Comparison of ENCODE assay signal across 24 cellular contexts in the genomic region with DNA sequence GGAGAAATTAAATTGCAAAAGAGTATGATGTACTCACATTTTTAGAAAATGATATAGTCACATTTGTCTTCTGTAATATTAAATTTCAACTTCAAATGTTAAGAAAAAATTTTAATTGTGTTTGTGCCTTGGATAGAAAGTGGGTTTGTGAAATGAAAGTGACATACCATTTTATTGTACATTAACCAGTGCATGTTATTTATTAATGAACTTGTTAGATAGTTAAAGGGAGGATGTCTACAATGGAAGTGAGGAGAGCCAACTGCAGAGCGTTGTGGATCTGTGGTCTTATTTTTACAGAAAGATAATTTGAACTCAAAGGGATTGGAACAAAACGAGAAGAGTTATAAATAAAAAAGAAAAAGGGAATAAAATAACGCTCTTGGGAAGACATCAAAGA.
A peak's percentile ranks its signal among the peaks of the same experiment; 100 is the strongest.
DNase-seq lines count a peak whose midpoint lies in the region; ATAC-seq and FAIRE-seq lines count a peak whose summit lies in the region.
"Had no signal": no experiment of that assay in that cellular context is flagged by ENCODE, and none has a peak within 500 bp of the region (broad histone marks: within the 10 kb centered on the region; RNA-seq: fewer than 3 reads in every experiment).

No MANE protein-coding gene starts in this region.

- H3K4me2 ChIP-seq in neuronal stem cell (ENCODE audit: insufficient read depth, low read length, poor library complexity, severe bottlenecking) = no peak overlapping the region

- H3K23ac ChIP-seq in neuronal stem cell (ENCODE audit: low read depth, low read length, poor library complexity) = no peak overlapping the region

- H3K9ac ChIP-seq in neuronal stem cell (ENCODE audit: low read depth, low read length, poor library complexity) = no peak overlapping the region

- no peak overlapping the region for H2BK12ac ChIP-seq in neuronal stem cell (ENCODE audit: low read length)

- H4K8ac ChIP-seq in neuronal stem cell (ENCODE audit: low read depth, low read length) = no peak overlapping the region

- no peaks in the 10 kb centered on the region for H3K27me3 ChIP-seq in neuronal stem cell (ENCODE audit: control insufficient read depth in 3 of 3, insufficient read depth in 3 of 3, low read depth in 1 of 3, low read length in 3 of 3)
- H3K27me3 ChIP-seq: BE2C, SJCRH30 had no signal

- no peaks in the 10 kb centered on the region for H3K79me1 ChIP-seq in neuronal stem cell (ENCODE audit: low read depth, low read length)

- WGBS in neuronal stem cell (ENCODE audit: extremely low coverage in 2 of 2, insufficient read length in 2 of 2, insufficient replicate concordance in 1 of 2), 2 donors = 100% methylated on average over 1 of the region's 3 CpGs; no CpG with 5 or more reads in 1 of the 2 donors

- H4K91ac ChIP-seq in neuronal stem cell (ENCODE audit: low read depth, low read length, poor library complexity) = no peak overlapping the region

- ATAC-seq in GM18907 (IDR thresholded peaks at IDR 0.05; ENCODE audit: unreplicated experiment) (peak; percentile 87), GM19351 (IDR thresholded peaks at IDR 0.05; ENCODE audit: unreplicated experiment) (no peak)
- ATAC-seq: GM12878 had no signal

- H3K27ac ChIP-seq in neuronal stem cell (replicated peaks; ENCODE audit: low read length) = no peak overlapping the region
- H3K27ac ChIP-seq: HL-60, RWPE1, SJCRH30 had no signal

- H3K4ac ChIP-seq in neuronal stem cell (ENCODE audit: low read length) = no peak overlapping the region

- H3K9me3 ChIP-seq in neuronal stem cell (replicated peaks in 1 of 2; ENCODE audit: control insufficient read depth in 2 of 2, insufficient read depth in 1 of 2, low read depth in 1 of 2, low read length in 2 of 2) = peaks cover 0 to 8% of the 10 kb centered on the region in 2 donors
- H3K9me3 ChIP-seq: BE2C, SJCRH30 had no signal

- no peak overlapping the region for H2AK5ac ChIP-seq in neuronal stem cell (ENCODE audit: low read depth, low read length)

- DNase-seq in RCC 7860 (ENCODE audit: low spot score) (peak; percentile 55), kidney glomerular epithelial cell (lab: John Stamatoyannopoulos, UW) (peak; percentile 55), SIG-M5 treated with dmso at 0.1 percent for 504 hours (lab: John Stamatoyannopoulos, UW; ENCODE audit: unreplicated experiment) (no peak), NCI-H69 (lab: John Stamatoyannopoulos, UW) (no peak), neuronal stem cell (ENCODE audit: low spot score) (no peak)
- DNase-seq: BE2C; CD4-positive, alpha-beta T cell; DND-41; GDM1; H9; KBM-7; MV-4-11; NCI-H1417; NCI-H1930; NCI-H2171; NCI-H446; NCI-H748 treated with DMSO at 0.1 percent for 48 hours; SJCRH30 had no signal

- peak; percentile 97 for FAIRE-seq in RCC 7860 (lab: Jason Lieb, UNC)
- FAIRE-seq: GM12878, GM18507 had no signal

- H2BK15ac ChIP-seq in neuronal stem cell (ENCODE audit: low read length) = no peak overlapping the region

- H3K18ac ChIP-seq in neuronal stem cell (ENCODE audit: low read length) = no peak overlapping the region

- no peaks in the 10 kb centered on the region for H3K4me1 ChIP-seq in neuronal stem cell (ENCODE audit: control insufficient read depth in 2 of 2, insufficient read depth in 1 of 2, low read depth in 1 of 2, low read length in 2 of 2)
- H3K4me1 ChIP-seq: BE2C, SJCRH30 had no signal

- H3K36me3 ChIP-seq in neuronal stem cell (replicated peaks in 1 of 2; ENCODE audit: control insufficient read depth in 2 of 2, insufficient read depth in 2 of 2, low read length in 2 of 2) = peaks cover 0 to 5% of the 10 kb centered on the region in 2 donors
- H3K36me3 ChIP-seq: BE2C, SJCRH30 had no signal

- H2AFZ ChIP-seq in neuronal stem cell (ENCODE audit: low read length) = no peak overlapping the region

- no peak overlapping the region for H2BK120ac ChIP-seq in neuronal stem cell (ENCODE audit: low read depth, low read length)

- H3K14ac ChIP-seq in neuronal stem cell (ENCODE audit: low read length) = no peak overlapping the region

- no peak overlapping the region for H2BK5ac ChIP-seq in neuronal stem cell (ENCODE audit: low read length)

- no peak overlapping the region for H3K4me3 ChIP-seq in neuronal stem cell (ENCODE audit: low read length in 2 of 2)
- H3K4me3 ChIP-seq: GM12878, SJCRH30 had no signal

Comparison
In these comparisons a context has a peak if more than half of its experiments do, and no peak if none do; other contexts are left out.
1. DNase-seq: peak in RCC 7860 (single experiment) and kidney glomerular epithelial cell (single experiment); none in SIG-M5 treated with dmso at 0.1 percent for 504 hours (single experiment), NCI-H69 (single experiment) and neuronal stem cell (single experiment).